ENCODE assay signal across 10 cellular contexts in genomic region chr11:124718801-124719200, GRCh38. TPM values are rescaled to one million over a fixed set of nuclear protein-coding genes. Genes with fewer than 3 reads are reported as not detected.
A peak's percentile ranks its signal among the peaks of the same experiment; 100 is the strongest.
DNase-seq lines count a peak whose midpoint lies in the region; ATAC-seq and TF ChIP-seq lines count a peak whose summit lies in the region.
"Had no signal": no experiment of that assay in that cellular context is flagged by ENCODE, and none has a peak within 500 bp of the region (broad histone marks: within the 10 kb centered on the region; RNA-seq: fewer than 3 reads in every experiment).

No MANE protein-coding gene starts in this region.

- no peak for ATAC-seq in activated naive CD8-positive, alpha-beta T cell treated with anti-CD3 and anti-CD28 coated beads, Interleukin-2, amount 50 U/mL, for 24 hours
- no peak for ATAC-seq in stimulated activated effector memory CD8-positive, alpha-beta T cell treated with anti-CD3 and anti-CD28 coated beads, Interleukin-12 subunit alpha, Interleukin-12 subunit beta, amount 100 ng/mL, for 72 hours
- no peak for ATAC-seq in HG03095 (IDR thresholded peaks at IDR 0.05; ENCODE audit: unreplicated experiment)

- no peaks in the 10 kb centered on the region for H3K4me1 ChIP-seq in fibroblast of lung (ENCODE audit: control insufficient read depth, extremely low read depth, insufficient read depth, low read length)

- no peaks in the 10 kb centered on the region for H3K9me3 Mint-ChIP-seq in activated naive CD8-positive, alpha-beta T cell (ENCODE audit: low read depth)
- H3K9me3 Mint-ChIP-seq in activated naive CD8-positive, alpha-beta T cell treated with anti-CD3 and anti-CD28 coated beads, Interleukin-2, amount 50 U/mL, for 24 hours: no peaks in the 10 kb centered on the region
- H3K9me3 Mint-ChIP-seq in stimulated activated effector memory CD8-positive, alpha-beta T cell treated with anti-CD3 and anti-CD28 coated beads, Interleukin-12 subunit alpha, Interleukin-12 subunit beta, amount 100 ng/mL, for 72 hours: no peaks in the 10 kb centered on the region

- H3K27me3 Mint-ChIP-seq in activated naive CD8-positive, alpha-beta T cell: peaks cover 31% of the 10 kb centered on the region
- H3K27me3 Mint-ChIP-seq in activated naive CD8-positive, alpha-beta T cell treated with anti-CD3 and anti-CD28 coated beads, Interleukin-2, amount 50 U/mL, for 24 hours: peaks cover 52% of the 10 kb centered on the region

- H3K27me3 ChIP-seq in fibroblast of lung (ENCODE audit: control insufficient read depth, insufficient read depth, low read length): peaks cover 43% of the 10 kb centered on the region

- no peaks in the 10 kb centered on the region for H3K79me2 ChIP-seq in fibroblast of lung (ENCODE audit: control insufficient read depth, insufficient read depth, low read length)

- peaks cover 28% of the 10 kb centered on the region for H3K4me1 Mint-ChIP-seq in activated naive CD8-positive, alpha-beta T cell (ENCODE audit: low read depth)
- H3K4me1 Mint-ChIP-seq in activated naive CD8-positive, alpha-beta T cell treated with anti-CD3 and anti-CD28 coated beads, Interleukin-2, amount 50 U/mL, for 24 hours: peaks cover 11% of the 10 kb centered on the region
- H3K4me1 Mint-ChIP-seq in stimulated activated effector memory CD8-positive, alpha-beta T cell treated with anti-CD3 and anti-CD28 coated beads, Interleukin-12 subunit alpha, Interleukin-12 subunit beta, amount 100 ng/mL, for 72 hours: peaks cover 15% of the 10 kb centered on the region

- no peak overlapping the region for H3K27ac Mint-ChIP-seq in activated naive CD8-positive, alpha-beta T cell
- no peak overlapping the region for H3K27ac Mint-ChIP-seq in activated naive CD8-positive, alpha-beta T cell treated with anti-CD3 and anti-CD28 coated beads, Interleukin-2, amount 50 U/mL, for 24 hours
- no peak overlapping the region for H3K27ac Mint-ChIP-seq in stimulated activated effector memory CD8-positive, alpha-beta T cell treated with anti-CD3 and anti-CD28 coated beads, Interleukin-12 subunit alpha, Interleukin-12 subunit beta, amount 100 ng/mL, for 72 hours

- peak overlapping the region; percentile 64 for H3K4me3 Mint-ChIP-seq in activated naive CD8-positive, alpha-beta T cell
- no peak overlapping the region for H3K4me3 Mint-ChIP-seq in activated naive CD8-positive, alpha-beta T cell treated with anti-CD3 and anti-CD28 coated beads, Interleukin-2, amount 50 U/mL, for 24 hours
- H3K4me3 Mint-ChIP-seq in stimulated activated effector memory CD8-positive, alpha-beta T cell treated with anti-CD3 and anti-CD28 coated beads, Interleukin-12 subunit alpha, Interleukin-12 subunit beta, amount 100 ng/mL, for 72 hours: peak overlapping the region; percentile 63

- TF ChIP-seq CTCF in fibroblast of lung (conservative IDR thresholded peaks at IDR 0.05 in 1 of 2, IDR thresholded peaks at IDR 0.05 in 1 of 2; ENCODE audit: low read depth in 1 of 2, low read length in 2 of 2): no peak

- no peaks in the 10 kb centered on the region for H3K9me3 ChIP-seq in fibroblast of lung (ENCODE audit: control insufficient read depth, insufficient read depth, low read depth, low read length)
- H3K9me3 ChIP-seq: MG63 had no signal

- peak overlapping the region; percentile 40 for H3K4me2 ChIP-seq in fibroblast of lung (ENCODE audit: extremely low read depth, insufficient read depth, low read length)

- no peak overlapping the region for H3K27ac ChIP-seq in fibroblast of lung (ENCODE audit: insufficient read depth, low read length)
- H3K27ac ChIP-seq: HL-60 had no signal

- DNase-seq in activated naive CD8-positive, alpha-beta T cell treated with anti-CD3 and anti-CD28 coated beads, Interleukin-2, amount 50 U/mL, for 24 hours: no peak
- no peak for DNase-seq in fibroblast of lung (ENCODE audit: low read depth in 2 of 2)
- DNase-seq in stimulated activated effector memory CD8-positive, alpha-beta T cell treated with anti-CD3 and anti-CD28 coated beads, Interleukin-12 subunit alpha, Interleukin-12 subunit beta, amount 100 ng/mL, for 72 hours (ENCODE audit: low spot score in 2 of 2): no peak
- no peak for DNase-seq in inferior parietal cortex (ENCODE audit: extremely low spot score)
- DNase-seq: activated CD4-positive, CD25-positive, alpha-beta regulatory T cell treated with anti-CD3 and anti-CD28 coated beads, Interleukin-2, amount 50 U/mL, for 72 hours; trophoblast cell had no signal

- H3K36me3 Mint-ChIP-seq in activated naive CD8-positive, alpha-beta T cell: peaks cover 13% of the 10 kb centered on the region
- no peaks in the 10 kb centered on the region for H3K36me3 Mint-ChIP-seq in activated naive CD8-positive, alpha-beta T cell treated with anti-CD3 and anti-CD28 coated beads, Interleukin-2, amount 50 U/mL, for 24 hours (ENCODE audit: low read depth)
- peaks cover 4% of the 10 kb centered on the region for H3K36me3 Mint-ChIP-seq in stimulated activated effector memory CD8-positive, alpha-beta T cell treated with anti-CD3 and anti-CD28 coated beads, Interleukin-12 subunit alpha, Interleukin-12 subunit beta, amount 100 ng/mL, for 72 hours

- H3K36me3 ChIP-seq in fibroblast of lung (ENCODE audit: control insufficient read depth, insufficient read depth, low read length): no peaks in the 10 kb centered on the region
- H3K36me3 ChIP-seq: MG63 had no signal

- H2AFZ ChIP-seq in fibroblast of lung (ENCODE audit: low read length): no peak overlapping the region

- no peak overlapping the region for H3K9ac ChIP-seq in fibroblast of lung (ENCODE audit: insufficient read depth, low read length)

- no peak overlapping the region for H3K4me3 ChIP-seq in fibroblast of lung (replicated peaks in 1 of 4; ENCODE audit: control extremely low read depth in 1 of 4, insufficient read depth in 1 of 4, low read depth in 3 of 4, low read length in 4 of 4)

- H4K20me1 ChIP-seq in fibroblast of lung (ENCODE audit: control insufficient read depth, extremely low read depth, insufficient read depth, low read length): no peaks in the 10 kb centered on the region

RNA-seq across cellular contexts. Expression of gene NRGN, which starts 20.9 kb away (rescaled TPM):
- 0.17 TPM in 1 of 2 replicates, not detected in the other for total RNA-seq in fibroblast of lung
- polyA plus RNA-seq in fibroblast of lung: 4.9 and 10.8 TPM in 2 replicates
- 10.9 and 21.1 TPM in 2 replicates for polyA plus RNA-seq in fibroblast of lung (2012)
- polyA minus RNA-seq in fibroblast of lung (ENCODE audit: low replicate concordance): 16.6 and 16.8 TPM in 2 replicates

RNA-seq across cellular contexts. Expression of gene VSIG2, which starts 33.3 kb away (rescaled TPM):
- total RNA-seq in fibroblast of lung: not detected in 2 replicates
- polyA plus RNA-seq in fibroblast of lung: 0.06 TPM in 1 of 2 replicates, not detected in the other
- polyA plus RNA-seq in fibroblast of lung (2012): 0.09 and 0.15 TPM in 2 replicates
- not detected in 2 replicates for polyA minus RNA-seq in fibroblast of lung (ENCODE audit: low replicate concordance)

RNA-seq across cellular contexts. Expression of gene ESAM, which starts 43.3 kb away (rescaled TPM):
- under 0.01 and 0.26 TPM in 2 replicates for total RNA-seq in fibroblast of lung
- polyA plus RNA-seq in fibroblast of lung: 0.10 and 2.7 TPM in 2 replicates
- 0.16 and 2.4 TPM in 2 replicates for polyA plus RNA-seq in fibroblast of lung (2012)
- polyA minus RNA-seq in fibroblast of lung (ENCODE audit: low replicate concordance): 2.6 TPM in 1 of 2 replicates, not detected in the other

RNA-seq across cellular contexts. Expression of gene SPA17, which starts 45.1 kb away (rescaled TPM):
- total RNA-seq in fibroblast of lung: 10.0 and 18.0 TPM in 2 replicates
- polyA plus RNA-seq in fibroblast of lung: 19.1 and 27.0 TPM in 2 replicates
- polyA plus RNA-seq in fibroblast of lung (2012): 24.9 and 28.6 TPM in 2 replicates
- 0.11 TPM in 1 of 2 replicates, not detected in the other for polyA minus RNA-seq in fibroblast of lung (ENCODE audit: low replicate concordance)

RNA-seq across cellular contexts. Expression of gene SIAE, which starts 45.3 kb away (rescaled TPM):
- total RNA-seq in fibroblast of lung: 23.1 and 28.9 TPM in 2 replicates
- 42.3 and 67.0 TPM in 2 replicates for polyA plus RNA-seq in fibroblast of lung
- 18.2 and 33.0 TPM in 2 replicates for polyA plus RNA-seq in fibroblast of lung (2012)
- 12.3 and 23.8 TPM in 2 replicates for polyA minus RNA-seq in fibroblast of lung (ENCODE audit: low replicate concordance)
